ENCODE assay signal across 8 cellular contexts in genomic region chr17:42555961-42556617, GRCh38. TPM values are rescaled to one million over a fixed set of nuclear protein-coding genes. Genes with fewer than 3 reads are reported as not detected.
DNase-seq lines count a peak whose midpoint lies in the region; ATAC-seq, FAIRE-seq and TF ChIP-seq lines count a peak whose summit lies in the region.
"Not testable (repeated sequence)": the region's sequence is repeated elsewhere in the genome, so short reads cannot be mapped to it uniquely, and the experiment has no call there.

No MANE protein-coding gene starts in this region.

- not testable (repeated sequence) for H3K9me3 Mint-ChIP-seq in CD8-positive, alpha-beta memory T cell; T-helper 2 cell treated with Interferon-gamma antibody and Interleukin-4, amounts not matched to agents 5 μg/mL and 100 μg/mL, for 36 hours; activated naive CD8-positive, alpha-beta T cell treated with anti-CD3 and anti-CD28 coated beads, Interleukin-2, amount 10 ng/mL, durations not matched to agents 7 days and 5 days

- not testable (repeated sequence) for H3K23ac ChIP-seq in mesendoderm (ENCODE audit: low read length)

- dilution Hi-C loops in endothelial cell of umbilical vein (cut with MboI; ENCODE audit: extremely low pct_ligation_motif_present, low sequenced_read_pairs) = not testable (repeated sequence)

- H2AK5ac ChIP-seq in mesendoderm (ENCODE audit: low read length) = not testable (repeated sequence)

- CTCF ChIA-PET in CD8-positive, alpha-beta memory T cell (lab: Charles Lee) = not testable (repeated sequence)
- CTCF ChIA-PET in endothelial cell of umbilical vein (lab: Charles Lee) = interaction anchor here (1.2 kb wide), 1 partner anchor 236 kb away, joined by 3 read pairs; no protein-coding TSS in a partner anchor

- H3K79me1 ChIP-seq in mesendoderm (ENCODE audit: low read length) = not testable (repeated sequence)

- H3K4me3 Mint-ChIP-seq in CD8-positive, alpha-beta memory T cell = peak overlapping the region in 4 of 7 donors; percentile 87 to 96 (median 90)
- peak overlapping the region; percentile 91 for H3K4me3 Mint-ChIP-seq in T-helper 2 cell treated with Interferon-gamma antibody and Interleukin-4, amounts not matched to agents 5 μg/mL and 100 μg/mL, for 36 hours
- peak overlapping the region; percentile 94 for H3K4me3 Mint-ChIP-seq in activated naive CD8-positive, alpha-beta T cell treated with anti-CD3 and anti-CD28 coated beads, Interleukin-2, amount 10 ng/mL, durations not matched to agents 7 days and 5 days

- not testable (repeated sequence) for H3K27me3 Mint-ChIP-seq in CD8-positive, alpha-beta memory T cell; T-helper 2 cell treated with Interferon-gamma antibody and Interleukin-4, amounts not matched to agents 5 μg/mL and 100 μg/mL, for 36 hours (ENCODE audit: low read depth); activated naive CD8-positive, alpha-beta T cell treated with anti-CD3 and anti-CD28 coated beads, Interleukin-2, amount 10 ng/mL, durations not matched to agents 7 days and 5 days

- not testable (repeated sequence) for H3K27me3 ChIP-seq in CD8-positive, alpha-beta memory T cell (ENCODE audit: insufficient read depth, low read length, poor library complexity, severe bottlenecking); Loucy (ENCODE audit: insufficient read depth, low read length, poor library complexity, severe bottlenecking); endothelial cell of umbilical vein (ENCODE audit: control insufficient read depth in 2 of 2, insufficient read depth in 2 of 2, low read length in 2 of 2); mesendoderm (ENCODE audit: insufficient read depth, low read length, poor library complexity); upper lobe of right lung

- H3K4me2 ChIP-seq in Loucy (ENCODE audit: low read depth, low read length, poor library complexity, severe bottlenecking) = peak overlapping the region; percentile 87
- not testable (repeated sequence) for H3K4me2 ChIP-seq in endothelial cell of umbilical vein (ENCODE audit: insufficient read depth, low read length); mesendoderm (ENCODE audit: low read length)

- not testable (repeated sequence) for BruUV-seq in endothelial cell of umbilical vein (replicated peaks; lab: Mats Ljungman, UMichigan)

- H2BK5ac ChIP-seq in mesendoderm (ENCODE audit: low read length) = not testable (repeated sequence)

- H4K8ac ChIP-seq in mesendoderm (ENCODE audit: low read depth, low read length) = not testable (repeated sequence)

- H2AFZ ChIP-seq in Loucy (ENCODE audit: low read length); endothelial cell of umbilical vein (ENCODE audit: low read depth, low read length): not testable (repeated sequence)

- H2BK15ac ChIP-seq in mesendoderm (replicated peaks; ENCODE audit: low read depth) = not testable (repeated sequence)

- peak; percentile 67 for FAIRE-seq in GM12892 (lab: Jason Lieb, UNC)
- FAIRE-seq in endothelial cell of umbilical vein (lab: Jason Lieb, UNC) = not testable (repeated sequence)

- peak; percentile 41 for TF ChIP-seq CTCF in Loucy (conservative IDR thresholded peaks at IDR 0.05; ENCODE audit: low read length)
- peak; percentile 11 to 13 for TF ChIP-seq CTCF in endothelial cell of umbilical vein (IDR thresholded peaks at IDR 0.05; ENCODE audit: extremely low read depth in 1 of 2, insufficient read depth in 1 of 2, low read depth in 1 of 2, low read length in 2 of 2)
- TF ChIP-seq CTCF in upper lobe of right lung (IDR thresholded peaks at IDR 0.05) = not testable (repeated sequence)

- H3K9me1 ChIP-seq in endothelial cell of umbilical vein (replicated peaks; ENCODE audit: control insufficient read depth, extremely low read depth, insufficient read depth, low read length) = not testable (repeated sequence)

- POLR2A ChIA-PET in CD8-positive, alpha-beta memory T cell (lab: Charles Lee); activated naive CD8-positive, alpha-beta T cell treated with anti-CD3 and anti-CD28 coated beads, Interleukin-2, amount 10 ng/mL, durations not matched to agents 7 days and 5 days (lab: Charles Lee); endothelial cell of umbilical vein (lab: Charles Lee): not testable (repeated sequence)

- H3F3A ChIP-seq in Loucy (ENCODE audit: low read depth) = not testable (repeated sequence)

- peak overlapping the region; percentile 56 for H3K56ac ChIP-seq in mesendoderm (ENCODE audit: low read length)

- not testable (repeated sequence) for DNase-seq in CD8-positive, alpha-beta memory T cell; GM12892 (ENCODE audit: insufficient read length); T-helper 2 cell treated with Interferon-gamma antibody and Interleukin-4, amounts not matched to agents 5 μg/mL and 100 μg/mL, for 36 hours (ENCODE audit: low spot score); activated naive CD8-positive, alpha-beta T cell treated with anti-CD3 and anti-CD28 coated beads, Interleukin-2, amount 10 ng/mL, durations not matched to agents 7 days and 5 days; endothelial cell of umbilical vein (ENCODE audit: low read depth, low spot score); upper lobe of right lung
- DNase-seq in mesendoderm = peak; percentile 88

- peaks cover 29% of the 10 kb centered on the region for H3K79me2 ChIP-seq in Loucy (ENCODE audit: insufficient read depth, low read length)
- H3K79me2 ChIP-seq in endothelial cell of umbilical vein (ENCODE audit: control insufficient read depth, insufficient read depth, low read length) = peaks cover 17% of the 10 kb centered on the region
- H3K79me2 ChIP-seq in mesendoderm (ENCODE audit: control insufficient read depth, insufficient read depth, low read length) = not testable (repeated sequence)

- ATAC-seq in activated naive CD8-positive, alpha-beta T cell treated with anti-CD3 and anti-CD28 coated beads, Interleukin-2, amount 10 ng/mL, durations not matched to agents 7 days and 5 days (ENCODE audit: low read depth); upper lobe of right lung: not testable (repeated sequence)

- H4K5ac ChIP-seq in mesendoderm (ENCODE audit: low read length) = not testable (repeated sequence)

- not testable (repeated sequence) for H2BK120ac ChIP-seq in mesendoderm (ENCODE audit: low read depth, low read length)

- H3K27ac ChIP-seq in CD8-positive, alpha-beta memory T cell (ENCODE audit: low read depth, low read length); endothelial cell of umbilical vein (ENCODE audit: insufficient read depth, low read depth, low read length); mesendoderm (ENCODE audit: low read depth, low read length): not testable (repeated sequence)
- peak overlapping the region; percentile 92 for H3K27ac ChIP-seq in upper lobe of right lung

- H3K9me2 ChIP-seq in Loucy (replicated peaks; ENCODE audit: low read depth, low read length) = not testable (repeated sequence)

- H3K36me3 ChIP-seq in CD8-positive, alpha-beta memory T cell (ENCODE audit: insufficient read depth, low read length); Loucy (ENCODE audit: insufficient read depth, low read length); endothelial cell of umbilical vein (ENCODE audit: control insufficient read depth in 2 of 2, extremely low read depth in 1 of 2, insufficient read depth in 2 of 2, low read length in 2 of 2); mesendoderm (ENCODE audit: control insufficient read depth, insufficient read depth, low read length); upper lobe of right lung: not testable (repeated sequence)

- intact Hi-C loops in endothelial cell of umbilical vein (cut with micrococcal nuclease) = loop anchor here (2.0 kb wide), 1 partner anchor 19 kb away; the partner anchor contains the start of gene NAGLU
- intact Hi-C loops in upper lobe of right lung (cut with DNase I) = not testable (repeated sequence)

- TF ChIP-seq POLR2A in GM12892 (IDR thresholded peaks at IDR 0.05; ENCODE audit: low read depth, low read length); endothelial cell of umbilical vein (IDR thresholded peaks at IDR 0.05; ENCODE audit: low read depth, low read length): not testable (repeated sequence)

- H3K9me3 ChIP-seq in CD8-positive, alpha-beta memory T cell (ENCODE audit: low read length); Loucy (ENCODE audit: insufficient read depth, low read depth, low read length); endothelial cell of umbilical vein (replicated peaks; ENCODE audit: control insufficient read depth, insufficient read depth, low read length); upper lobe of right lung: not testable (repeated sequence)

- H4K20me1 ChIP-seq in Loucy (ENCODE audit: insufficient read depth, low read length, poor library complexity, severe bottlenecking) = peaks cover 11% of the 10 kb centered on the region
- not testable (repeated sequence) for H4K20me1 ChIP-seq in endothelial cell of umbilical vein (replicated peaks; ENCODE audit: control insufficient read depth, extremely low read depth, insufficient read depth, low read length)

- not testable (repeated sequence) for H3K18ac ChIP-seq in mesendoderm (ENCODE audit: low read length)

- H3K4me1 Mint-ChIP-seq in CD8-positive, alpha-beta memory T cell = peaks cover 12 to 42% (median 20%) of the 10 kb centered on the region in 3 donors
- peaks cover 15% of the 10 kb centered on the region for H3K4me1 Mint-ChIP-seq in T-helper 2 cell treated with Interferon-gamma antibody and Interleukin-4, amounts not matched to agents 5 μg/mL and 100 μg/mL, for 36 hours (ENCODE audit: low read depth)
- peaks cover 18% of the 10 kb centered on the region for H3K4me1 Mint-ChIP-seq in activated naive CD8-positive, alpha-beta T cell treated with anti-CD3 and anti-CD28 coated beads, Interleukin-2, amount 10 ng/mL, durations not matched to agents 7 days and 5 days

- not testable (repeated sequence) for H3K4me3 ChIP-seq in CD8-positive, alpha-beta memory T cell (ENCODE audit: low read length); endothelial cell of umbilical vein (replicated peaks in 1 of 3; ENCODE audit: insufficient read depth in 1 of 3, low read depth in 1 of 3, low read length in 3 of 3); mesendoderm (ENCODE audit: low read length); upper lobe of right lung
- H3K4me3 ChIP-seq in Loucy (ENCODE audit: low read length, poor library complexity, severe bottlenecking) = peak overlapping the region; percentile 98

- no CpG with 5 or more reads among the region's 5 CpGs for WGBS in mesendoderm (ENCODE audit: extremely low coverage, insufficient coverage, low lambda C conversion rate)

- H3K4ac ChIP-seq in mesendoderm (ENCODE audit: low read depth, low read length) = not testable (repeated sequence)

- peak overlapping the region; percentile 88 for H3K9ac ChIP-seq in Loucy (ENCODE audit: low read depth, low read length, poor library complexity, severe bottlenecking)
- not testable (repeated sequence) for H3K9ac ChIP-seq in endothelial cell of umbilical vein (replicated peaks; ENCODE audit: extremely low read depth, insufficient read depth, low read length); mesendoderm (ENCODE audit: low read length)

- H3K27ac Mint-ChIP-seq in CD8-positive, alpha-beta memory T cell = peak overlapping the region in 2 of 8 donors; percentile 70 to 94
- H3K27ac Mint-ChIP-seq in T-helper 2 cell treated with Interferon-gamma antibody and Interleukin-4, amounts not matched to agents 5 μg/mL and 100 μg/mL, for 36 hours; activated naive CD8-positive, alpha-beta T cell treated with anti-CD3 and anti-CD28 coated beads, Interleukin-2, amount 10 ng/mL, durations not matched to agents 7 days and 5 days: not testable (repeated sequence)

- not testable (repeated sequence) for H3K36me3 Mint-ChIP-seq in CD8-positive, alpha-beta memory T cell; T-helper 2 cell treated with Interferon-gamma antibody and Interleukin-4, amounts not matched to agents 5 μg/mL and 100 μg/mL, for 36 hours (ENCODE audit: low read depth); activated naive CD8-positive, alpha-beta T cell treated with anti-CD3 and anti-CD28 coated beads, Interleukin-2, amount 10 ng/mL, durations not matched to agents 7 days and 5 days

- H3K4me1 ChIP-seq in CD8-positive, alpha-beta memory T cell (ENCODE audit: insufficient read depth, low read length) = peaks cover 12% of the 10 kb centered on the region
- H3K4me1 ChIP-seq in Loucy (ENCODE audit: insufficient read depth, low read length, poor library complexity, severe bottlenecking) (peaks cover 11% of the 10 kb centered on the region), endothelial cell of umbilical vein (ENCODE audit: control insufficient read depth, extremely low read depth, insufficient read depth, low read length) (peaks cover 14% of the 10 kb centered on the region), upper lobe of right lung (peaks cover 15% of the 10 kb centered on the region)
- H3K4me1 ChIP-seq in mesendoderm (ENCODE audit: control insufficient read depth, low read depth, low read length) = not testable (repeated sequence)

RNA-seq across cellular contexts. Expression of gene HSD17B1, which starts 3.4 kb away (rescaled TPM):
- under 1 TPM; 0.29 to 0.37 TPM for total RNA-seq in CD8-positive, alpha-beta memory T cell
- polyA plus RNA-seq in CD8-positive, alpha-beta memory T cell = 0.48 TPM
- 0.78 TPM for polyA plus RNA-seq in GM12892 (2012; ENCODE audit: missing spikeins)
- 1 to 10 TPM; 1.2 TPM for total RNA-seq in activated naive CD8-positive, alpha-beta T cell treated with anti-CD3 and anti-CD28 coated beads, Interleukin-2, amount 10 ng/mL, durations not matched to agents 7 days and 5 days
- 0.62 and 1.0 TPM in 2 replicates for total RNA-seq in endothelial cell of umbilical vein
- 0.22 and 0.41 TPM in 2 replicates for polyA plus RNA-seq in endothelial cell of umbilical vein
- polyA plus RNA-seq in endothelial cell of umbilical vein (2011; cell fraction: cytosol; rRNA removed) = 0.05 and 0.20 TPM in 2 replicates
- 0.59 and 0.63 TPM in 2 replicates for polyA plus RNA-seq in endothelial cell of umbilical vein (2011; cell fraction: nucleus; rRNA removed)
- 1.0 and 1.2 TPM in 2 replicates for polyA plus RNA-seq in endothelial cell of umbilical vein (2012)
- polyA minus RNA-seq in endothelial cell of umbilical vein = 0.17 and 0.19 TPM in 2 replicates
- 1.0 TPM for polyA minus RNA-seq in endothelial cell of umbilical vein (2011; cell fraction: cytosol; rRNA and poly(A)+ RNA removed)
- polyA minus RNA-seq in endothelial cell of umbilical vein (2011; cell fraction: nucleus; rRNA and poly(A)+ RNA removed) = 0.43 and 0.77 TPM in 2 replicates
- 0.59 TPM for polyA plus RNA-seq in mesendoderm (2013, experiment 1 of 2)
- 0.67 TPM for polyA plus RNA-seq in mesendoderm (2013, experiment 2 of 2)
- 1.4 TPM for total RNA-seq in upper lobe of right lung

RNA-seq across cellular contexts. Expression of gene COASY, which starts 5.9 kb away (rescaled TPM):
- total RNA-seq in CD8-positive, alpha-beta memory T cell = 100 to 1,000 TPM; 103 to 107 TPM
- polyA plus RNA-seq in CD8-positive, alpha-beta memory T cell = 65.6 TPM
- 40.8 TPM for polyA plus RNA-seq in GM12892 (2012; ENCODE audit: missing spikeins)
- total RNA-seq in activated naive CD8-positive, alpha-beta T cell treated with anti-CD3 and anti-CD28 coated beads, Interleukin-2, amount 10 ng/mL, durations not matched to agents 7 days and 5 days = 10 to 100 TPM; 83.3 to 98.1 TPM
- total RNA-seq in endothelial cell of umbilical vein (69.2 and 77.7 TPM in 2 replicates), upper lobe of right lung (63.3 TPM)
- polyA plus RNA-seq in endothelial cell of umbilical vein = 39.6 and 52.6 TPM in 2 replicates
- polyA plus RNA-seq in endothelial cell of umbilical vein (2011; cell fraction: cytosol; rRNA removed) = 36.3 and 42.7 TPM in 2 replicates
- polyA plus RNA-seq in endothelial cell of umbilical vein (2011; cell fraction: nucleus; rRNA removed) = 78.2 and 90.7 TPM in 2 replicates
- polyA plus RNA-seq in endothelial cell of umbilical vein (2012) = 63.2 and 68.4 TPM in 2 replicates
- polyA minus RNA-seq in endothelial cell of umbilical vein = 26.1 and 32.6 TPM in 2 replicates
- polyA minus RNA-seq in endothelial cell of umbilical vein (2011; cell fraction: cytosol; rRNA and poly(A)+ RNA removed) = 56.5 TPM
- polyA minus RNA-seq in endothelial cell of umbilical vein (2011; cell fraction: nucleus; rRNA and poly(A)+ RNA removed) = 21.0 and 25.9 TPM in 2 replicates
- 113 TPM for polyA plus RNA-seq in mesendoderm (2013, experiment 1 of 2)
- polyA plus RNA-seq in mesendoderm (2013, experiment 2 of 2) = 116 TPM

RNA-seq across cellular contexts. Expression of gene MLX, which starts 10.8 kb away (rescaled TPM):
- 10 to 100 TPM; 61.8 to 62.3 TPM for total RNA-seq in CD8-positive, alpha-beta memory T cell
- polyA plus RNA-seq in CD8-positive, alpha-beta memory T cell = 52.1 TPM
- polyA plus RNA-seq in GM12892 (2012; ENCODE audit: missing spikeins) = 35.1 TPM
- total RNA-seq in activated naive CD8-positive, alpha-beta T cell treated with anti-CD3 and anti-CD28 coated beads, Interleukin-2, amount 10 ng/mL, durations not matched to agents 7 days and 5 days = 10 to 100 TPM; 62.9 to 64.9 TPM
- total RNA-seq in endothelial cell of umbilical vein (40.3 and 40.9 TPM in 2 replicates), upper lobe of right lung (61.3 TPM)
- polyA plus RNA-seq in endothelial cell of umbilical vein = 41.1 and 42.7 TPM in 2 replicates
- polyA plus RNA-seq in endothelial cell of umbilical vein (2011; cell fraction: cytosol; rRNA removed) = 35.7 and 37.7 TPM in 2 replicates
- 56.9 and 63.0 TPM in 2 replicates for polyA plus RNA-seq in endothelial cell of umbilical vein (2011; cell fraction: nucleus; rRNA removed)
- polyA plus RNA-seq in endothelial cell of umbilical vein (2012) = 37.4 and 41.4 TPM in 2 replicates
- polyA minus RNA-seq in endothelial cell of umbilical vein = 40.5 and 41.3 TPM in 2 replicates
- 22.4 TPM for polyA minus RNA-seq in endothelial cell of umbilical vein (2011; cell fraction: cytosol; rRNA and poly(A)+ RNA removed)
- 13.4 and 18.8 TPM in 2 replicates for polyA minus RNA-seq in endothelial cell of umbilical vein (2011; cell fraction: nucleus; rRNA and poly(A)+ RNA removed)
- polyA plus RNA-seq in mesendoderm (2013, experiment 1 of 2) = 47.9 TPM
- polyA plus RNA-seq in mesendoderm (2013, experiment 2 of 2) = 45.7 TPM

RNA-seq across cellular contexts. Expression of gene NAGLU, which starts 20.0 kb away (rescaled TPM):
- 10 to 100 TPM; 15.8 to 17.4 TPM for total RNA-seq in CD8-positive, alpha-beta memory T cell
- 17.0 TPM for polyA plus RNA-seq in CD8-positive, alpha-beta memory T cell
- 6.6 TPM for polyA plus RNA-seq in GM12892 (2012; ENCODE audit: missing spikeins)
- total RNA-seq in activated naive CD8-positive, alpha-beta T cell treated with anti-CD3 and anti-CD28 coated beads, Interleukin-2, amount 10 ng/mL, durations not matched to agents 7 days and 5 days = 10 to 100 TPM; 22.9 to 23.9 TPM
- total RNA-seq in endothelial cell of umbilical vein (40.2 and 50.2 TPM in 2 replicates), upper lobe of right lung (46.9 TPM)
- polyA plus RNA-seq in endothelial cell of umbilical vein = 54.2 and 66.8 TPM in 2 replicates
- polyA plus RNA-seq in endothelial cell of umbilical vein (2011; cell fraction: cytosol; rRNA removed) = 22.6 and 31.6 TPM in 2 replicates
- 70.4 and 73.2 TPM in 2 replicates for polyA plus RNA-seq in endothelial cell of umbilical vein (2011; cell fraction: nucleus; rRNA removed)
- 23.1 and 31.3 TPM in 2 replicates for polyA plus RNA-seq in endothelial cell of umbilical vein (2012)
- 21.5 and 21.8 TPM in 2 replicates for polyA minus RNA-seq in endothelial cell of umbilical vein
- 7.8 TPM for polyA minus RNA-seq in endothelial cell of umbilical vein (2011; cell fraction: cytosol; rRNA and poly(A)+ RNA removed)
- 22.9 and 30.1 TPM in 2 replicates for polyA minus RNA-seq in endothelial cell of umbilical vein (2011; cell fraction: nucleus; rRNA and poly(A)+ RNA removed)
- 9.6 TPM for polyA plus RNA-seq in mesendoderm (2013, experiment 1 of 2)
- 9.0 TPM for polyA plus RNA-seq in mesendoderm (2013, experiment 2 of 2)

RNA-seq across cellular contexts. Expression of gene PSMC3IP, which starts 21.4 kb away (rescaled TPM):
- 10 to 100 TPM; 35.9 to 36.2 TPM for total RNA-seq in CD8-positive, alpha-beta memory T cell
- 0.83 TPM for polyA plus RNA-seq in CD8-positive, alpha-beta memory T cell
- 12.3 TPM for polyA plus RNA-seq in GM12892 (2012; ENCODE audit: missing spikeins)
- total RNA-seq in activated naive CD8-positive, alpha-beta T cell treated with anti-CD3 and anti-CD28 coated beads, Interleukin-2, amount 10 ng/mL, durations not matched to agents 7 days and 5 days = 10 to 100 TPM; 15.9 to 16.9 TPM
- total RNA-seq in endothelial cell of umbilical vein = 19.3 and 20.8 TPM in 2 replicates
- 5.5 and 5.9 TPM in 2 replicates for polyA plus RNA-seq in endothelial cell of umbilical vein
- 9.0 and 10.6 TPM in 2 replicates for polyA plus RNA-seq in endothelial cell of umbilical vein (2011; cell fraction: cytosol; rRNA removed)
- polyA plus RNA-seq in endothelial cell of umbilical vein (2011; cell fraction: nucleus; rRNA removed) = 20.8 and 34.7 TPM in 2 replicates
- 6.3 and 10.9 TPM in 2 replicates for polyA plus RNA-seq in endothelial cell of umbilical vein (2012)
- 4.9 and 5.2 TPM in 2 replicates for polyA minus RNA-seq in endothelial cell of umbilical vein
- polyA minus RNA-seq in endothelial cell of umbilical vein (2011; cell fraction: cytosol; rRNA and poly(A)+ RNA removed) = 14.0 TPM
- polyA minus RNA-seq in endothelial cell of umbilical vein (2011; cell fraction: nucleus; rRNA and poly(A)+ RNA removed) = 7.5 and 9.7 TPM in 2 replicates
- polyA plus RNA-seq in mesendoderm (2013, experiment 1 of 2) = 26.0 TPM
- 26.0 TPM for polyA plus RNA-seq in mesendoderm (2013, experiment 2 of 2)
- 4.2 TPM for total RNA-seq in upper lobe of right lung
